In genomic region chr5:142012186-142012785, GRCh38 we compare ENCODE assay signal across 8 cellular contexts. TPM values are rescaled to one million over a fixed set of nuclear protein-coding genes. Genes with fewer than 3 reads are reported as not detected.
DNase-seq lines count a peak whose midpoint lies in the region; ATAC-seq and TF ChIP-seq lines count a peak whose summit lies in the region.

No MANE protein-coding gene starts in this region.

- TF ChIP-seq CTCF in activated B cell treated with CpG ODN at 0.5 μM for 24 hours (IDR thresholded peaks at IDR 0.05) (no peak), coronary artery (IDR thresholded peaks at IDR 0.05) (no peak), lower leg skin (IDR thresholded peaks at IDR 0.05) (no peak)

- no peaks in the 10 kb centered on the region for H3K27me3 Mint-ChIP-seq in CD8-positive, alpha-beta memory T cell
- H3K27me3 Mint-ChIP-seq in IgD-negative memory B cell, result no peaks in the 10 kb centered on the region
- no peaks in the 10 kb centered on the region for H3K27me3 Mint-ChIP-seq in activated B cell treated with CpG ODN at 0.5 μM for 24 hours

- peaks cover 62% of the 10 kb centered on the region for H3K4me1 ChIP-seq in CD8-positive, alpha-beta memory T cell (ENCODE audit: insufficient read depth, low read length)

- H3K36me3 Mint-ChIP-seq in CD8-positive, alpha-beta memory T cell, result peaks cover 0 to 15% (median 7%) of the 10 kb centered on the region in 3 donors
- H3K36me3 Mint-ChIP-seq in IgD-negative memory B cell, result peaks cover 7% of the 10 kb centered on the region
- H3K36me3 Mint-ChIP-seq in activated B cell treated with CpG ODN at 0.5 μM for 24 hours (ENCODE audit: low read depth), result peaks cover 3% of the 10 kb centered on the region

- POLR2A ChIA-PET in CD8-positive, alpha-beta memory T cell (lab: Charles Lee), result interaction anchor here (0.6 to 1.8 kb wide), 4 partner anchors 9 to 42 kb away, joined by 3 to 5 read pairs (median 4); no protein-coding TSS in a partner anchor
- POLR2A ChIA-PET in activated B cell treated with CpG ODN at 0.5 μM for 24 hours (lab: Charles Lee), result interaction anchor here (0.7 to 2.2 kb wide), 6 partner anchors 21 to 757 kb away, joined by 3 to 13 read pairs (median 4); partner anchors contain the start of genes ARHGAP26, DELE1, HDAC3 and RELL2

- peak overlapping the region; percentile 64 for H3K27ac ChIP-seq in CD8-positive, alpha-beta memory T cell (ENCODE audit: low read depth, low read length)
- peak overlapping the region; percentile 85 to 95 for H3K27ac ChIP-seq in coronary artery

- intact Hi-C loops in activated B cell treated with CpG ODN at 0.5 μM for 24 hours (cut with micrococcal nuclease), result loop anchor here (1.0 to 10.0 kb wide), 3 partner anchors 43 to 687 kb away; partner anchors contain the start of genes RNF14 and TAF7
- intact Hi-C loops in lower leg skin (cut with DNase I; ENCODE audit: low total_unique reads), result no loop called here

- no peaks in the 10 kb centered on the region for H3K27me3 ChIP-seq in CD8-positive, alpha-beta memory T cell (ENCODE audit: insufficient read depth, low read length, poor library complexity, severe bottlenecking)

- peak overlapping the region; percentile 82 for H3K4me3 ChIP-seq in CD8-positive, alpha-beta memory T cell (ENCODE audit: low read length)
- H3K4me3 ChIP-seq in coronary artery (peak overlapping the region; percentile 96), lower leg skin (ENCODE audit: low read depth, poor library complexity, severe bottlenecking) (peak overlapping the region; percentile 48)

- H3K4me3 Mint-ChIP-seq in CD8-positive, alpha-beta memory T cell, result peak overlapping the region; percentile 83 to 94 (median 85)
- H3K4me3 Mint-ChIP-seq in IgD-negative memory B cell (peak overlapping the region; percentile 73 to 91 (median 86)), activated B cell treated with CpG ODN at 0.5 μM for 24 hours (peak overlapping the region; percentile 79)

- H3K36me3 ChIP-seq in CD8-positive, alpha-beta memory T cell (ENCODE audit: insufficient read depth, low read length), result no peaks in the 10 kb centered on the region

- ATAC-seq in activated B cell treated with CpG ODN at 0.5 μM for 24 hours (ENCODE audit: low read depth), result peak; percentile 6
- ATAC-seq in GM21447 (IDR thresholded peaks at IDR 0.05; ENCODE audit: unreplicated experiment), result no peak
- ATAC-seq in HG03571 (IDR thresholded peaks at IDR 0.05; ENCODE audit: unreplicated experiment), result no peak

- WGBS in lower leg skin, 2 donors, result 9 to 13% methylated on average over 18 of the region's 18 CpGs

- peak in 2 of 5 donors; percentile 26 to 40 for DNase-seq in CD8-positive, alpha-beta memory T cell
- peak; percentile 22 for DNase-seq in activated B cell treated with CpG ODN at 0.5 μM for 24 hours
- no peak for DNase-seq in coronary artery (ENCODE audit: low spot score)
- DNase-seq in lower leg skin (ENCODE audit: low spot score in 2 of 2), result peak; percentile 47 to 90
- DNase-seq in stimulated activated CD4-positive, alpha-beta T cell treated with anti-CD3 and anti-CD28 coated beads, Interleukin-4, amount 100 ng/mL, for 48 hours (ENCODE audit: low read depth in 2 of 2), result peak; percentile 60 to 73

- peaks cover 55 to 73% (median 63%) of the 10 kb centered on the region in 3 donors for H3K4me1 Mint-ChIP-seq in CD8-positive, alpha-beta memory T cell
- peaks cover 7 to 28% (median 16%) of the 10 kb centered on the region in 3 donors for H3K4me1 Mint-ChIP-seq in IgD-negative memory B cell
- H3K4me1 Mint-ChIP-seq in activated B cell treated with CpG ODN at 0.5 μM for 24 hours, result peaks cover 42% of the 10 kb centered on the region

- CTCF ChIA-PET in CD8-positive, alpha-beta memory T cell (lab: Charles Lee), result interaction anchor here (0.7 to 10.1 kb wide), 15 partner anchors 12 to 686 kb away, joined by 3 to 102 read pairs (median 5); partner anchors contain the start of genes NDFIP1 and RNF14
- CTCF ChIA-PET in activated B cell treated with CpG ODN at 0.5 μM for 24 hours (lab: Charles Lee), result interaction anchor here (0.9 to 6.0 kb wide), 10 partner anchors 21 to 736 kb away, joined by 3 to 47 read pairs (median 4); partner anchors contain the start of gene NDFIP1

- H3K27ac Mint-ChIP-seq in CD8-positive, alpha-beta memory T cell, result peak overlapping the region in 7 of 8 donors; percentile 66 to 89 (median 85)
- H3K27ac Mint-ChIP-seq in IgD-negative memory B cell (peak overlapping the region in 2 of 3 donors; percentile 47 to 59), activated B cell treated with CpG ODN at 0.5 μM for 24 hours (no peak overlapping the region)

- no peak for TF ChIP-seq POLR2A in lower leg skin (IDR thresholded peaks at IDR 0.05)

- H3K9me3 Mint-ChIP-seq in CD8-positive, alpha-beta memory T cell, result no peaks in the 10 kb centered on the region
- H3K9me3 Mint-ChIP-seq in IgD-negative memory B cell, result no peaks in the 10 kb centered on the region
- H3K9me3 Mint-ChIP-seq in activated B cell treated with CpG ODN at 0.5 μM for 24 hours, result no peaks in the 10 kb centered on the region

- H3K9me3 ChIP-seq in CD8-positive, alpha-beta memory T cell (ENCODE audit: low read length), result no peaks in the 10 kb centered on the region

RNA-seq across cellular contexts. Expression of gene GNPDA1, which starts 0.5 kb away (rescaled TPM):
- total RNA-seq in CD8-positive, alpha-beta memory T cell, result 10 to 100 TPM; 62.4 to 70.0 TPM
- 32.5 TPM for polyA plus RNA-seq in CD8-positive, alpha-beta memory T cell
- polyA plus RNA-seq in IgD-negative memory B cell, result 15.9 TPM
- total RNA-seq in activated B cell treated with CpG ODN at 0.5 μM for 24 hours (14.2 and 15.0 TPM in 2 replicates), lower leg skin (10 to 100 TPM; 16.9 to 40.7 (median 30.6) TPM)

RNA-seq across cellular contexts. Expression of gene RNF14, which starts 43.4 kb away (rescaled TPM):
- total RNA-seq in CD8-positive, alpha-beta memory T cell, result 10 to 100 TPM; 46.2 to 49.6 TPM
- polyA plus RNA-seq in CD8-positive, alpha-beta memory T cell, result 43.7 TPM
- 29.4 TPM for polyA plus RNA-seq in IgD-negative memory B cell
- total RNA-seq in activated B cell treated with CpG ODN at 0.5 μM for 24 hours (30.0 and 30.4 TPM in 2 replicates), lower leg skin (10 to 100 TPM; 32.2 to 57.3 (median 48.8) TPM)

RNA-seq across cellular contexts. Expression of gene PCDH12, which starts 54.3 kb away (rescaled TPM):
- under 1 TPM; 0.33 to 0.88 TPM for total RNA-seq in CD8-positive, alpha-beta memory T cell
- polyA plus RNA-seq in CD8-positive, alpha-beta memory T cell, result 0.07 TPM
- polyA plus RNA-seq in IgD-negative memory B cell, result 0.29 TPM
- total RNA-seq in activated B cell treated with CpG ODN at 0.5 μM for 24 hours, result not detected in 2 replicates
- 1 to 10 TPM in 1 of 4 donors, under 1 TPM in 3; 0.34 to 1.5 (median 0.54) TPM for total RNA-seq in lower leg skin
